ENCODE assay signal across 9 cellular contexts in genomic region chr9:120490888-120491595, GRCh38.
DNase-seq lines count a peak whose midpoint lies in the region; ATAC-seq, FAIRE-seq and TF ChIP-seq lines count a peak whose summit lies in the region.
"Had no signal": no experiment of that assay in that cellular context is flagged by ENCODE, and none has a peak within 500 bp of the region (broad histone marks: within the 10 kb centered on the region; RNA-seq: fewer than 3 reads in every experiment).

No MANE protein-coding gene starts in this region.

- no peak overlapping the region for H3K27ac Mint-ChIP-seq in stimulated activated effector memory CD8-positive, alpha-beta T cell treated with anti-CD3 and anti-CD28 coated beads, Interleukin-12 subunit alpha, Interleukin-12 subunit beta, amount 100 ng/mL, for 72 hours

- peaks cover 11% of the 10 kb centered on the region for H3K4me1 ChIP-seq in HUES64 (ENCODE audit: insufficient read depth, low read length)

- H3K36me3 Mint-ChIP-seq in stimulated activated effector memory CD8-positive, alpha-beta T cell treated with anti-CD3 and anti-CD28 coated beads, Interleukin-12 subunit alpha, Interleukin-12 subunit beta, amount 100 ng/mL, for 72 hours: peaks cover 60% of the 10 kb centered on the region

- no peaks in the 10 kb centered on the region for H3K27me3 ChIP-seq in HUES64 (ENCODE audit: insufficient read depth, low read length)

- peaks cover 3% of the 10 kb centered on the region for H3K9me3 Mint-ChIP-seq in stimulated activated effector memory CD8-positive, alpha-beta T cell treated with anti-CD3 and anti-CD28 coated beads, Interleukin-12 subunit alpha, Interleukin-12 subunit beta, amount 100 ng/mL, for 72 hours

- no peak overlapping the region for H3K9ac ChIP-seq in HUES64 (ENCODE audit: low read depth, low read length)

- H3K36me3 ChIP-seq in HUES64 (ENCODE audit: insufficient read depth, low read length): peaks cover 48% of the 10 kb centered on the region

- no peak overlapping the region for H3K4me3 ChIP-seq in HUES64 (ENCODE audit: low read length)

- H3K4me1 Mint-ChIP-seq in stimulated activated effector memory CD8-positive, alpha-beta T cell treated with anti-CD3 and anti-CD28 coated beads, Interleukin-12 subunit alpha, Interleukin-12 subunit beta, amount 100 ng/mL, for 72 hours: peaks cover 6% of the 10 kb centered on the region

- H3K9me3 ChIP-seq in HUES64 (ENCODE audit: insufficient read depth, low read depth, low read length): no peaks in the 10 kb centered on the region

- no peak overlapping the region for H3K4me3 Mint-ChIP-seq in stimulated activated effector memory CD8-positive, alpha-beta T cell treated with anti-CD3 and anti-CD28 coated beads, Interleukin-12 subunit alpha, Interleukin-12 subunit beta, amount 100 ng/mL, for 72 hours

- ATAC-seq in GM18505 (IDR thresholded peaks at IDR 0.05; ENCODE audit: unreplicated experiment) (peak; percentile 95), GM21717 (IDR thresholded peaks at IDR 0.05; ENCODE audit: unreplicated experiment) (peak; percentile 82)
- ATAC-seq in stimulated activated effector memory CD8-positive, alpha-beta T cell treated with anti-CD3 and anti-CD28 coated beads, Interleukin-12 subunit alpha, Interleukin-12 subunit beta, amount 100 ng/mL, for 72 hours: no peak

- no peak for TF ChIP-seq POLR2A in GM18505 (IDR thresholded peaks at IDR 0.05; ENCODE audit: borderline replicate concordance, extremely low read depth, insufficient read depth, insufficient read length)

- 86% methylated on average over 5 of the region's 5 CpGs for WGBS in HUES64

- H3K27ac ChIP-seq in HUES64 (ENCODE audit: low read depth, low read length): 0 out of 2 replicates have a peak overlapping the region, but pooled peaks have one; percentile 1

- DNase-seq in iris pigment epithelial cell (ENCODE audit: low read depth) (peak; percentile 71), RCC 7860 (ENCODE audit: low spot score) (no peak), EL (no peak), mucosa of gallbladder (ENCODE audit: low spot score) (no peak)
- DNase-seq in stimulated activated effector memory CD8-positive, alpha-beta T cell treated with anti-CD3 and anti-CD28 coated beads, Interleukin-12 subunit alpha, Interleukin-12 subunit beta, amount 100 ng/mL, for 72 hours (ENCODE audit: low spot score in 2 of 2): no peak
- DNase-seq: activated CD8-positive, alpha-beta memory T cell treated with anti-CD3 and anti-CD28 coated beads for 24 hours had no signal

- FAIRE-seq in RCC 7860 (lab: Jason Lieb, UNC): no peak
